ENCODE assay signal across 23 cellular contexts in genomic region chr2:11513319-11513718, GRCh38. TPM values are rescaled to one million over a fixed set of nuclear protein-coding genes. Genes with fewer than 3 reads are reported as not detected.
A peak's percentile ranks its signal among the peaks of the same experiment; 100 is the strongest.
DNase-seq lines count a peak whose midpoint lies in the region; ATAC-seq, FAIRE-seq and TF ChIP-seq lines count a peak whose summit lies in the region.
"Had no signal": no experiment of that assay in that cellular context is flagged by ENCODE, and none has a peak within 500 bp of the region (broad histone marks: within the 10 kb centered on the region; RNA-seq: fewer than 3 reads in every experiment).

No MANE protein-coding gene starts in this region.

- POLR2A ChIA-PET in K562 (lab: Yijun Ruan, JAX): interaction anchor here (0.6 kb wide), 1 partner anchor 40 kb away, joined by 5 read pairs; no protein-coding TSS in a partner anchor

- CTCF ChIA-PET in K562 (lab: Yijun Ruan, JAX; ENCODE audit: low intra/inter-chr PET ratio): no interaction called here

- TF ChIP-seq CTCF in K562 (IDR thresholded peaks at IDR 0.05 in 2 of 3, conservative IDR thresholded peaks at IDR 0.05 in 1 of 3; ENCODE audit: insufficient read depth in 2 of 3, low read depth in 1 of 3, low read length in 3 of 3) (no peak), neural crest cell (conservative IDR thresholded peaks at IDR 0.05) (no peak), uterus (IDR thresholded peaks at IDR 0.05) (no peak)

- peaks cover 32 to 64% of the 10 kb centered on the region in 2 experiments for H3K27me3 ChIP-seq in K562 (ENCODE audit: control insufficient read depth in 2 of 2, insufficient read depth in 2 of 2, low read length in 2 of 2)
- H3K27me3 ChIP-seq in uterus: no peaks in the 10 kb centered on the region
- H3K27me3 ChIP-seq: BE2C had no signal

- 4% methylated on average over 5 of the region's 5 CpGs for WGBS in K562 (ENCODE audit: insufficient coverage, low coverage, missing lambda C conversion rate)

- DNase-seq in SK-N-DZ (ENCODE audit: low spot score): peak; percentile 38
- no peak for DNase-seq in K562 (ENCODE audit: extremely low read depth in 1 of 4, low spot score in 3 of 4)
- no peak for DNase-seq in neural crest cell (ENCODE audit: low read depth, low spot score)
- DNase-seq in uterus: no peak
- no peak for DNase-seq in activated naive CD4-positive, alpha-beta T cell treated with anti-CD3 and anti-CD28 coated beads, Interleukin-2, amount 50 U/mL, for 16 hours
- no peak for DNase-seq in ecto neural progenitor cell (ENCODE audit: low spot score)
- no peak for DNase-seq in effector CD4-positive, alpha-beta T cell
- DNase-seq: ACHN; BE2C; C1 segment of cervical spinal cord; CD4-positive, CD25-positive, alpha-beta regulatory T cell; CD8-positive, alpha-beta memory T cell; COR-L47; DMS 273 treated with DMSO at 0.1 percent for 48 hours; DMS53; DND-41; EL had no signal

- no peak for TF ChIP-seq RAD21 in K562 (CRISPR knock-in tag; conservative IDR thresholded peaks at IDR 0.05 in 1 of 2, IDR thresholded peaks at IDR 0.05 in 1 of 2)

- no peaks in the 10 kb centered on the region for H3K9me1 ChIP-seq in K562 (ENCODE audit: control insufficient read depth, insufficient read depth, low read length)

- no peak overlapping the region for H3K4me3 Mint-ChIP-seq in neural crest cell
- H3K4me3 Mint-ChIP-seq: CD4-positive, CD25-positive, alpha-beta regulatory T cell; CD8-positive, alpha-beta memory T cell had no signal

- TF ChIP-seq POLR2A in K562 (conservative IDR thresholded peaks at IDR 0.05): no peak
- TF ChIP-seq POLR2A in uterus (IDR thresholded peaks at IDR 0.05): no peak

- no peaks in the 10 kb centered on the region for H3K79me2 ChIP-seq in K562 (ENCODE audit: control insufficient read depth, insufficient read depth, low read length)

- FAIRE-seq in K562 (lab: Jason Lieb, UNC): no peak
- FAIRE-seq: A204.1, GM12878, GM19239, HTR-8/SVneo had no signal

- in situ Hi-C loops in K562 (cut with MboI): no loop called here

- no peak for ATAC-seq in K562
- ATAC-seq: GM12878 had no signal

- no TSS peak for BruUV-seq in K562 (replicated peaks; lab: Mats Ljungman, UMichigan)

- no peak overlapping the region for H3K27ac ChIP-seq in K562 (ENCODE audit: extremely low read depth, low read depth, low read length)
- H3K27ac ChIP-seq in uterus: peak overlapping the region; percentile 82 to 89

- no peaks in the 10 kb centered on the region for H3K9me3 ChIP-seq in K562 (replicated peaks; ENCODE audit: control insufficient read depth, insufficient read depth, low read depth, low read length)
- no peaks in the 10 kb centered on the region for H3K9me3 ChIP-seq in uterus
- H3K9me3 ChIP-seq: BE2C, HAP-1 had no signal

- H2AFZ ChIP-seq in K562 (ENCODE audit: low read depth, low read length): no peak overlapping the region

- H3K4me1 ChIP-seq in K562 (replicated peaks in 1 of 2; ENCODE audit: control insufficient read depth in 2 of 2, insufficient read depth in 2 of 2, low read length in 2 of 2): no peaks in the 10 kb centered on the region
- H3K4me1 ChIP-seq in uterus: peaks cover 2 to 4% of the 10 kb centered on the region in 2 donors
- H3K4me1 ChIP-seq: HAP-1 had no signal

- H3K36me3 ChIP-seq in K562 (ENCODE audit: control insufficient read depth, insufficient read depth, low read length): no peaks in the 10 kb centered on the region
- no peaks in the 10 kb centered on the region for H3K36me3 ChIP-seq in uterus
- H3K36me3 ChIP-seq: HAP-1 had no signal

- no peaks in the 10 kb centered on the region; the same call in 1 of the 2 replicates for H4K20me1 ChIP-seq in K562 (replicated peaks; ENCODE audit: control insufficient read depth, insufficient read depth, low read length)

- peak overlapping the region; percentile 73 for H3K27ac Mint-ChIP-seq in neural crest cell (ENCODE audit: unreplicated experiment)
- H3K27ac Mint-ChIP-seq: CD4-positive, CD25-positive, alpha-beta regulatory T cell; CD8-positive, alpha-beta memory T cell had no signal

- no peak overlapping the region for H3K4me3 ChIP-seq in K562
- H3K4me3 ChIP-seq in uterus: no peak overlapping the region
- H3K4me3 ChIP-seq: GM12878, HAP-1 had no signal

- no peak for TF ChIP-seq EP300 in K562 (IDR thresholded peaks at IDR 0.05; ENCODE audit: low read length)

- H3K4me1 Mint-ChIP-seq in neural crest cell: peaks cover 86% of the 10 kb centered on the region
- H3K4me1 Mint-ChIP-seq: CD4-positive, CD25-positive, alpha-beta regulatory T cell; CD8-positive, alpha-beta memory T cell had no signal

- peaks cover 24% of the 10 kb centered on the region for H3K36me3 Mint-ChIP-seq in neural crest cell (ENCODE audit: low read depth)
- H3K36me3 Mint-ChIP-seq: CD4-positive, CD25-positive, alpha-beta regulatory T cell; CD8-positive, alpha-beta memory T cell; IgD-negative memory B cell had no signal

- no peak overlapping the region for H3K4me2 ChIP-seq in K562 (ENCODE audit: insufficient read depth, low read length)

- H3K9me3 Mint-ChIP-seq in neural crest cell: no peaks in the 10 kb centered on the region

- no peaks in the 10 kb centered on the region for H3K27me3 Mint-ChIP-seq in neural crest cell (ENCODE audit: low read depth)

- intact Hi-C loops in K562 (cut with micrococcal nuclease) (no loop called here), uterus (cut with DNase I; ENCODE audit: low total_unique reads) (no loop called here)

- H3K9ac ChIP-seq in K562 (ENCODE audit: insufficient read depth in 1 of 2, low read depth in 2 of 2, low read length in 2 of 2): no peak overlapping the region

TF ChIP-seq in K562, 482 proteins besides CTCF, POLR2A, EP300 and RAD21 (continues in another document):
- TF ChIP-seq MEF2A (IDR thresholded peaks at IDR 0.05; ENCODE audit: control insufficient read depth, low read depth, low read length) (no peak), MBD2 (IDR thresholded peaks at IDR 0.05; ENCODE audit: borderline replicate concordance, low read depth) (no peak), ATF1 (CRISPR knock-in tag; IDR thresholded peaks at IDR 0.05) (no peak), ATF1 (tag; IDR thresholded peaks at IDR 0.05) (no peak), CBX3 (IDR thresholded peaks at IDR 0.05; ENCODE audit: borderline replicate concordance in 1 of 2, low read length in 2 of 2) (no peak), LCOR (CRISPR knock-in tag; IDR thresholded peaks at IDR 0.05) (no peak), KLF13 (tag; IDR thresholded peaks at IDR 0.05; ENCODE audit: borderline replicate concordance, low read depth) (no peak)

RNA-seq across cellular contexts. Expression of gene GREB1, which starts 20.5 kb away (rescaled TPM):
- 18.4 and 26.3 TPM in 2 replicates for polyA plus RNA-seq in SK-N-DZ (2014; cell fraction: cytosol; rRNA removed)
- 20.3 and 31.5 TPM in 2 replicates for polyA plus RNA-seq in SK-N-DZ (2014; cell fraction: nucleus; rRNA removed)
- 0.21 and 0.90 TPM in 2 replicates for total RNA-seq in K562 (2011; cell fraction: chromatin; rRNA removed; ENCODE audit: low replicate concordance)
- 0.33 and 1.2 TPM in 2 replicates for total RNA-seq in K562 (2011; cell fraction: nucleolus; rRNA removed)
- not detected in 2 replicates for total RNA-seq in K562 (2011; cell fraction: nucleoplasm; rRNA removed)
- 0.65 TPM in 1 of 2 replicates, not detected in the other for total RNA-seq in K562 (2014; rRNA removed)
- 0.44 TPM in 1 of 2 replicates, not detected in the other for total RNA-seq in K562 (2014; rRNA removed; fragmentation: Illumina TruSeq; extraction: Trizol)
- total RNA-seq in K562 (2015; rRNA removed; fragmentation: Illumina TruSeq; extraction: Trizol): 0.07 and 0.19 TPM in 2 replicates
- 0.42 and 1.3 TPM in 2 replicates for total RNA-seq in K562 (2021)
- polyA plus RNA-seq in K562 (2011; rRNA removed): 0.07 and 0.22 TPM in 2 replicates
- 0.15 and 0.21 TPM in 2 replicates for polyA plus RNA-seq in K562 (2011; cell fraction: cytosol; rRNA removed)
- polyA plus RNA-seq in K562 (2011; cell fraction: nucleus; rRNA removed): 0.04 and 0.13 TPM in 2 replicates
- polyA plus RNA-seq in K562 (2012): 0.15 and 0.16 TPM in 2 replicates
- polyA plus RNA-seq in K562 (2014; fragmentation: Illumina TruSeq; extraction: Trizol): 0.07 and 0.09 TPM in 2 replicates
- under 1 TPM; 0.04 to 0.11 TPM for polyA plus RNA-seq in K562 (2014; fragmentation: Nextera tagmentation; extraction: Ambion mirVana)
- polyA plus RNA-seq in K562 (2014; rRNA removed): 0.58 and 0.86 TPM in 2 replicates
- polyA minus RNA-seq in K562 (2011; rRNA and poly(A)+ RNA removed): not detected in 2 replicates
- polyA minus RNA-seq in K562 (2011; cell fraction: cytosol; rRNA and poly(A)+ RNA removed): not detected in 2 replicates
- not detected in 2 replicates for polyA minus RNA-seq in K562 (2011; cell fraction: nucleus; rRNA and poly(A)+ RNA removed)
- 132 and 143 TPM in 2 replicates for total RNA-seq in neural crest cell
- 100 to 1,000 TPM in 2 of 4 donors, 10 to 100 TPM in 2; 20.3 to 166 (median 78.8) TPM for total RNA-seq in uterus
- polyA plus RNA-seq: IgD-negative memory B cell had no signal

RNA-seq across cellular contexts. Expression of gene E2F6, which starts 47.4 kb away (rescaled TPM):
- polyA plus RNA-seq in SK-N-DZ (2014; cell fraction: cytosol; rRNA removed): 32.3 and 34.7 TPM in 2 replicates
- 25.5 and 29.6 TPM in 2 replicates for polyA plus RNA-seq in SK-N-DZ (2014; cell fraction: nucleus; rRNA removed)
- 14.1 and 38.5 TPM in 2 replicates for total RNA-seq in K562 (2011; cell fraction: chromatin; rRNA removed; ENCODE audit: low replicate concordance)
- 8.8 and 10.9 TPM in 2 replicates for total RNA-seq in K562 (2011; cell fraction: nucleolus; rRNA removed)
- total RNA-seq in K562 (2011; cell fraction: nucleoplasm; rRNA removed): 19.7 and 23.1 TPM in 2 replicates
- total RNA-seq in K562 (2014; rRNA removed) (25.1 and 31.8 TPM in 2 replicates), K562 (2014; rRNA removed; fragmentation: Illumina TruSeq; extraction: Trizol) (31.0 and 33.7 TPM in 2 replicates), K562 (2015; rRNA removed; fragmentation: Illumina TruSeq; extraction: Trizol) (25.0 and 26.1 TPM in 2 replicates), K562 (2021) (21.9 and 24.2 TPM in 2 replicates), neural crest cell (28.5 and 28.9 TPM in 2 replicates), uterus (10 to 100 TPM; 10.2 to 25.0 (median 20.7) TPM)
- polyA plus RNA-seq in K562 (2011; rRNA removed) (21.9 and 33.9 TPM in 2 replicates), K562 (2014; fragmentation: Illumina TruSeq; extraction: Trizol) (24.6 and 24.8 TPM in 2 replicates), K562 (2014; fragmentation: Nextera tagmentation; extraction: Ambion mirVana) (10 to 100 TPM; 13.6 to 14.0 TPM), K562 (2014; rRNA removed) (25.0 and 27.8 TPM in 2 replicates)
- 8.2 and 11.9 TPM in 2 replicates for polyA plus RNA-seq in K562 (2011; cell fraction: cytosol; rRNA removed)
- 13.0 and 14.7 TPM in 2 replicates for polyA plus RNA-seq in K562 (2011; cell fraction: nucleus; rRNA removed)
- polyA plus RNA-seq in K562 (2012): 21.9 and 23.3 TPM in 2 replicates
- polyA minus RNA-seq in K562 (2011; rRNA and poly(A)+ RNA removed): 23.7 and 25.7 TPM in 2 replicates
- 10.8 and 11.8 TPM in 2 replicates for polyA minus RNA-seq in K562 (2011; cell fraction: cytosol; rRNA and poly(A)+ RNA removed)
- polyA minus RNA-seq in K562 (2011; cell fraction: nucleus; rRNA and poly(A)+ RNA removed): 8.1 and 11.8 TPM in 2 replicates

Comparison
In these comparisons a context has a peak if more than half of its experiments do, and no peak if none do; other contexts are left out.
1. RNA of gene GREB1, which starts 20.5 kb away (total RNA-seq): 132 to 143 TPM in neural crest cell and 20.3 to 166 TPM in uterus; 0.07 to 1.3 TPM in K562; every median in the first group is over 4 times any median in the second.